ENCODE assay signal across 8 cellular contexts in genomic region chr2:55048514-55048924, GRCh38. TPM values are rescaled to one million over a fixed set of nuclear protein-coding genes. Genes with fewer than 3 reads are reported as not detected.
DNase-seq lines count a peak whose midpoint lies in the region; ATAC-seq lines count a peak whose summit lies in the region.

No MANE protein-coding gene starts in this region.

- peaks cover 7% of the 10 kb centered on the region; the same call in 1 of the 2 replicates for H3K36me3 ChIP-seq in Karpas-422 (ENCODE audit: insufficient read depth, low read length)
- H3K36me3 ChIP-seq in rectal smooth muscle tissue (ENCODE audit: control insufficient read depth, insufficient read depth, low read length), result no peaks in the 10 kb centered on the region

- H3K4me2 ChIP-seq in Karpas-422 (ENCODE audit: low read depth, low read length, poor library complexity, severe bottlenecking), result peak overlapping the region; percentile 96

- peaks cover 13% of the 10 kb centered on the region for H3K36me3 Mint-ChIP-seq in activated CD4-positive, alpha-beta memory T cell treated with anti-CD3 and anti-CD28 coated beads, Interleukin-2, amount 10 ng/mL, durations not matched to agents 7 days and 5 days (ENCODE audit: low read depth)

- H3K27ac Mint-ChIP-seq in activated CD4-positive, alpha-beta memory T cell treated with anti-CD3 and anti-CD28 coated beads, Interleukin-2, amount 10 ng/mL, durations not matched to agents 7 days and 5 days, result peak overlapping the region; percentile 85

- ATAC-seq in activated CD4-positive, CD25-positive, alpha-beta regulatory T cell treated with anti-CD3 and anti-CD28 coated beads, Interleukin-2, amount 50 U/mL, for 24 hours, result no peak

- no peaks in the 10 kb centered on the region for H3K9me2 ChIP-seq in Karpas-422 (replicated peaks; ENCODE audit: insufficient read depth, low read length)

- H3K27ac ChIP-seq in Karpas-422 (ENCODE audit: low read length), result peak overlapping the region; percentile 90
- peak overlapping the region; percentile 96 for H3K27ac ChIP-seq in rectal smooth muscle tissue (ENCODE audit: low read depth, low read length)

- CTCF ChIA-PET in activated CD4-positive, alpha-beta memory T cell treated with anti-CD3 and anti-CD28 coated beads, Interleukin-2, amount 10 ng/mL, durations not matched to agents 7 days and 5 days (lab: Charles Lee), result interaction anchor here (0.8 to 4.4 kb wide), 14 partner anchors 8 to 570 kb away, joined by 3 to 21 read pairs (median 4); partner anchors contain the start of gene EML6

- peak overlapping the region; percentile 86 for H3K9ac ChIP-seq in Karpas-422 (ENCODE audit: low read length)
- H3K9ac ChIP-seq in rectal smooth muscle tissue (ENCODE audit: low read length), result peak overlapping the region; percentile 59

- H2AFZ ChIP-seq in Karpas-422 (ENCODE audit: low read length), result no peak overlapping the region; the same call in 1 of the 2 replicates

- POLR2A ChIA-PET in activated CD4-positive, alpha-beta memory T cell treated with anti-CD3 and anti-CD28 coated beads, Interleukin-2, amount 10 ng/mL, durations not matched to agents 7 days and 5 days (lab: Charles Lee), result interaction anchor here (0.7 to 4.4 kb wide), 14 partner anchors 9 to 210 kb away, joined by 3 to 40 read pairs (median 4); partner anchors contain the start of genes CLHC1 and RPS27A

- peak; percentile 35 to 53 for DNase-seq in NCI-H446 (lab: John Stamatoyannopoulos, UW)
- no peak for DNase-seq in NCI-H446 treated with DMSO at 0.1 percent for 48 hours (lab: John Stamatoyannopoulos, UW)
- DNase-seq in Karpas-422, result peak; percentile 72
- DNase-seq in activated CD4-positive, alpha-beta memory T cell treated with anti-CD3 and anti-CD28 coated beads, Interleukin-2, amount 10 ng/mL, durations not matched to agents 7 days and 5 days, result no peak
- DNase-seq in glomerular visceral epithelial cell (ENCODE audit: extremely low spot score), result peak; percentile 44
- DNase-seq in activated CD4-positive, CD25-positive, alpha-beta regulatory T cell (lab: John Stamatoyannopoulos, UW), result no peak

- no peaks in the 10 kb centered on the region for H4K20me1 ChIP-seq in Karpas-422 (ENCODE audit: insufficient read depth, low read depth, low read length)

- no peaks in the 10 kb centered on the region for H3K27me3 Mint-ChIP-seq in activated CD4-positive, alpha-beta memory T cell treated with anti-CD3 and anti-CD28 coated beads, Interleukin-2, amount 10 ng/mL, durations not matched to agents 7 days and 5 days

- H3K27me3 ChIP-seq in Karpas-422 (ENCODE audit: low read length) (no peaks in the 10 kb centered on the region), rectal smooth muscle tissue (ENCODE audit: control insufficient read depth, insufficient read depth, low read length) (no peaks in the 10 kb centered on the region)

- H3K9me3 ChIP-seq in Karpas-422 (ENCODE audit: low read length), result no peaks in the 10 kb centered on the region

- H3K4me1 Mint-ChIP-seq in activated CD4-positive, alpha-beta memory T cell treated with anti-CD3 and anti-CD28 coated beads, Interleukin-2, amount 10 ng/mL, durations not matched to agents 7 days and 5 days, result peaks cover 50% of the 10 kb centered on the region

- H3K79me2 ChIP-seq in Karpas-422 (ENCODE audit: low read length), result peaks cover 59% of the 10 kb centered on the region

- H3K4me3 ChIP-seq in Karpas-422 (ENCODE audit: low read length) (peak overlapping the region; percentile 93), rectal smooth muscle tissue (ENCODE audit: low read length) (peak overlapping the region; percentile 97)

- H3K4me1 ChIP-seq in Karpas-422 (ENCODE audit: low read length) (peaks cover 49% of the 10 kb centered on the region), rectal smooth muscle tissue (ENCODE audit: control insufficient read depth, insufficient read depth, low read length) (peaks cover 23% of the 10 kb centered on the region)

- peak overlapping the region; percentile 100 for H3K4me3 Mint-ChIP-seq in activated CD4-positive, alpha-beta memory T cell treated with anti-CD3 and anti-CD28 coated beads, Interleukin-2, amount 10 ng/mL, durations not matched to agents 7 days and 5 days

- H3K9me3 Mint-ChIP-seq in activated CD4-positive, alpha-beta memory T cell treated with anti-CD3 and anti-CD28 coated beads, Interleukin-2, amount 10 ng/mL, durations not matched to agents 7 days and 5 days, result no peaks in the 10 kb centered on the region

RNA-seq across cellular contexts. Expression of gene RTN4, which starts 1.7 kb away (rescaled TPM):
- total RNA-seq in Karpas-422 (2014; rRNA removed; shearing (Covaris generic); ENCODE audit: low replicate concordance), result 72.3 and 109 TPM in 2 replicates
- 10 to 100 TPM; 90.1 to 92.4 TPM for total RNA-seq in activated CD4-positive, alpha-beta memory T cell treated with anti-CD3 and anti-CD28 coated beads, Interleukin-2, amount 10 ng/mL, durations not matched to agents 7 days and 5 days

Comparison
In these comparisons a context has a peak if more than half of its experiments do, and no peak if none do; other contexts are left out.
1. DNase-seq: peak in NCI-H446 (2 of 2), Karpas-422 (single experiment) and glomerular visceral epithelial cell (single experiment); none in NCI-H446 treated with DMSO at 0.1 percent for 48 hours (single experiment), activated CD4-positive, alpha-beta memory T cell treated with anti-CD3 and anti-CD28 coated beads, Interleukin-2, amount 10 ng/mL, durations not matched to agents 7 days and 5 days (single experiment) and activated CD4-positive, CD25-positive, alpha-beta regulatory T cell (0 of 4).